Comparison of ENCODE assay signal across 8 cellular contexts in the genomic region with DNA sequence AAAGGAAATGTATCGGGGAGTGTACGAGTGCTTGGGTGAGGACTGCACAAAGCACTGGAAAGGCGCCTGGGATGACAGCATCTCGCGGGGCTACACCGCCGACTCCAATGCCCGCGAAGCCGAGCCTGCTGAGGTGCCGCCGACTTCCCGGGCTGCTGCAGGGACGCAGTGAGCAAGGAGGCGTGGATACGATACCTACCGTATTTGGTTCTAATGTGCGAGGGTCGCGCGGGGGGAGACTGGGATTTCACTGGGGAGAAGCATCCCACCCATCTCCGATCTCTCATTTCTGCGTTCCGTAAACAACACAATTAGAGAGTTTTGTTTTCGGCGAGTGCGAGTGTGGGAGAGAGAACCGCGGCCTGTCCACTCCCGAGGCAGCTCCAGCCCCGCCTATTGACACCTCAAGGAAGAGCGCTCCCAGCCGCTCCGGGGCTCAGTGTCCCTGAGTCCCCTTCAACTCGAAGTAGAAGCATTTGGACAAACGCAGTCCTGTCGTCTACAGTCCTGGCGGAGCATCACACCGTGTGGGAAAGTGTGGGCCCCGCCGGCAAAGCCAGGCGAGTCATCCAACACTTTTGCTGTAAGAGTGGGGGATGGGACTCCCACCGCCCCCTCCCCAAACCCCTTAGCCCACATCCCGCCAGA. TPM values are rescaled to one million over a fixed set of nuclear protein-coding genes. Genes with fewer than 3 reads are reported as not detected.
DNase-seq lines count a peak whose midpoint lies in the region; ATAC-seq, FAIRE-seq and TF ChIP-seq lines count a peak whose summit lies in the region.

No MANE protein-coding gene starts in this region.

- H3K4me1 ChIP-seq in BLaER1 (peaks cover 16% of the 10 kb centered on the region), endothelial cell of umbilical vein (ENCODE audit: control insufficient read depth, extremely low read depth, insufficient read depth, low read length) (peaks cover 62% of the 10 kb centered on the region), muscle layer of duodenum (ENCODE audit: control insufficient read depth in 1 of 2, insufficient read depth in 2 of 2, low read length in 2 of 2) (peaks cover 5 to 38% of the 10 kb centered on the region in 2 donors)

- CTCF ChIA-PET in endothelial cell of umbilical vein (lab: Charles Lee): interaction anchor here (0.8 to 6.3 kb wide), 20 partner anchors 80 to 800 kb away, joined by 3 to 86 read pairs (median 4); no protein-coding TSS in a partner anchor

- H3K4me2 ChIP-seq in BLaER1: peak overlapping the region; percentile 94
- peak overlapping the region; percentile 92 for H3K4me2 ChIP-seq in SU-DHL-6 (ENCODE audit: low read depth, low read length, poor library complexity, severe bottlenecking)
- H3K4me2 ChIP-seq in endothelial cell of umbilical vein (ENCODE audit: insufficient read depth, low read length): peak overlapping the region; percentile 13

- H3K9me1 ChIP-seq in endothelial cell of umbilical vein (replicated peaks; ENCODE audit: control insufficient read depth, extremely low read depth, insufficient read depth, low read length): no peaks in the 10 kb centered on the region

- dilution Hi-C loops in endothelial cell of umbilical vein (cut with MboI; ENCODE audit: extremely low pct_ligation_motif_present, low sequenced_read_pairs): no loop called here

- H2AFZ ChIP-seq in SU-DHL-6 (ENCODE audit: low read depth, low read length, severe bottlenecking) (peak overlapping the region; percentile 92), endothelial cell of umbilical vein (ENCODE audit: low read depth, low read length) (no peak overlapping the region)

- H3K4me3 ChIP-seq in BLaER1: peak overlapping the region; percentile 65
- H3K4me3 ChIP-seq in SU-DHL-6 (ENCODE audit: insufficient read depth, low read length, poor library complexity, severe bottlenecking): peak overlapping the region; percentile 64
- H3K4me3 ChIP-seq in endothelial cell of umbilical vein (replicated peaks in 1 of 3; ENCODE audit: insufficient read depth in 1 of 3, low read depth in 1 of 3, low read length in 3 of 3): peak overlapping the region; percentile 23 to 77 (median 64)
- peak overlapping the region; percentile 67 to 78 for H3K4me3 ChIP-seq in muscle layer of duodenum (ENCODE audit: low read depth in 1 of 2, low read length in 2 of 2)

- ATAC-seq in GM19025 (IDR thresholded peaks at IDR 0.05; ENCODE audit: low read depth, unreplicated experiment): peak; percentile 23
- peak; percentile 6 for ATAC-seq in HG03457 (IDR thresholded peaks at IDR 0.05; ENCODE audit: unreplicated experiment)
- no peak for ATAC-seq in HG02623 (IDR thresholded peaks at IDR 0.05; ENCODE audit: unreplicated experiment)

- no peaks in the 10 kb centered on the region for H3F3A ChIP-seq in SU-DHL-6 (ENCODE audit: insufficient read depth)

- TF ChIP-seq POLR2A in endothelial cell of umbilical vein (IDR thresholded peaks at IDR 0.05; ENCODE audit: low read depth, low read length): peak; percentile 14

- peak; percentile 42 for FAIRE-seq in endothelial cell of umbilical vein (lab: Jason Lieb, UNC)

- intact Hi-C loops in endothelial cell of umbilical vein (cut with micrococcal nuclease): loop anchor here (1.0 to 5.0 kb wide), 10 partner anchors 41 to 696 kb away; a partner anchor contains a TSS

- H3K9me3 ChIP-seq in BLaER1 (peaks cover 4% of the 10 kb centered on the region; the same call in 1 of the 2 replicates), SU-DHL-6 (ENCODE audit: insufficient read depth, low read length) (no peaks in the 10 kb centered on the region), endothelial cell of umbilical vein (replicated peaks; ENCODE audit: control insufficient read depth, insufficient read depth, low read length) (no peaks in the 10 kb centered on the region), muscle layer of duodenum (ENCODE audit: control insufficient read depth in 1 of 2, low read length in 2 of 2) (peaks cover 0 to 2% of the 10 kb centered on the region in 2 donors)

- TF ChIP-seq CTCF in SU-DHL-6 (IDR thresholded peaks at IDR 0.05; ENCODE audit: insufficient read depth, low read length, poor library complexity, severe bottlenecking): no peak
- TF ChIP-seq CTCF in endothelial cell of umbilical vein (IDR thresholded peaks at IDR 0.05; ENCODE audit: extremely low read depth in 1 of 2, insufficient read depth in 1 of 2, low read depth in 1 of 2, low read length in 2 of 2): no peak

- H3K9me2 ChIP-seq in SU-DHL-6 (replicated peaks; ENCODE audit: insufficient read depth, low read length): no peaks in the 10 kb centered on the region

- peaks cover 87% of the 10 kb centered on the region for H4K20me1 ChIP-seq in BLaER1
- no peaks in the 10 kb centered on the region for H4K20me1 ChIP-seq in SU-DHL-6 (ENCODE audit: low read depth, low read length)
- no peaks in the 10 kb centered on the region for H4K20me1 ChIP-seq in endothelial cell of umbilical vein (replicated peaks; ENCODE audit: control insufficient read depth, extremely low read depth, insufficient read depth, low read length)

- TSS peak; percentile 29 for BruUV-seq in endothelial cell of umbilical vein (replicated peaks; lab: Mats Ljungman, UMichigan)

- POLR2A ChIA-PET in endothelial cell of umbilical vein (lab: Charles Lee): interaction anchor here (0.9 to 1.6 kb wide), 3 partner anchors 153 to 514 kb away, joined by 3 to 5 read pairs (median 3); no protein-coding TSS in a partner anchor

- no peak overlapping the region for H3K9ac ChIP-seq in BLaER1
- peak overlapping the region; percentile 50 for H3K9ac ChIP-seq in SU-DHL-6 (ENCODE audit: low read length)
- H3K9ac ChIP-seq in endothelial cell of umbilical vein (replicated peaks; ENCODE audit: extremely low read depth, insufficient read depth, low read length): peak overlapping the region; percentile 87

- peak; percentile 65 for DNase-seq in endothelial cell of umbilical vein (ENCODE audit: low read depth, low spot score)
- no peak for DNase-seq in MV-4-11 (lab: John Stamatoyannopoulos, UW)

- H3K27me3 ChIP-seq in BLaER1 (peaks cover 98% of the 10 kb centered on the region), SU-DHL-6 (ENCODE audit: low read length) (no peaks in the 10 kb centered on the region), endothelial cell of umbilical vein (ENCODE audit: control insufficient read depth in 2 of 2, insufficient read depth in 2 of 2, low read length in 2 of 2) (no peaks in the 10 kb centered on the region), muscle layer of duodenum (ENCODE audit: low read depth, low read length) (peaks cover 81% of the 10 kb centered on the region)

- no peaks in the 10 kb centered on the region for H3K36me3 ChIP-seq in BLaER1
- H3K36me3 ChIP-seq in SU-DHL-6 (ENCODE audit: low read length): no peaks in the 10 kb centered on the region
- no peaks in the 10 kb centered on the region for H3K36me3 ChIP-seq in endothelial cell of umbilical vein (ENCODE audit: control insufficient read depth in 2 of 2, extremely low read depth in 1 of 2, insufficient read depth in 2 of 2, low read length in 2 of 2)
- no peaks in the 10 kb centered on the region for H3K36me3 ChIP-seq in muscle layer of duodenum (ENCODE audit: control insufficient read depth in 1 of 2, insufficient read depth in 2 of 2, low read length in 2 of 2)

- H3K79me2 ChIP-seq in SU-DHL-6 (ENCODE audit: insufficient read depth, low read length): no peaks in the 10 kb centered on the region
- peaks cover 68% of the 10 kb centered on the region for H3K79me2 ChIP-seq in endothelial cell of umbilical vein (ENCODE audit: control insufficient read depth, insufficient read depth, low read length)

- H3K27ac ChIP-seq in BLaER1 (no peak overlapping the region), SU-DHL-6 (ENCODE audit: low read depth, low read length) (no peak overlapping the region), endothelial cell of umbilical vein (ENCODE audit: insufficient read depth, low read depth, low read length) (peak overlapping the region; percentile 81), muscle layer of duodenum (ENCODE audit: low read length) (peak overlapping the region; percentile 68)

TF ChIP-seq in endothelial cell of umbilical vein, 7 proteins besides CTCF, POLR2A, EP300 and RAD21:
- no peak for TF ChIP-seq POLR2AphosphoS5 (IDR thresholded peaks at IDR 0.05; ENCODE audit: insufficient read depth, low read depth, low read length)
- TF ChIP-seq JUN (IDR thresholded peaks at IDR 0.05; ENCODE audit: borderline replicate concordance, insufficient read depth, insufficient read length, low read depth): no peak
- no peak for TF ChIP-seq GATA2 (IDR thresholded peaks at IDR 0.05; ENCODE audit: insufficient read depth, insufficient read length, low read depth, low read length)
- no peak for TF ChIP-seq MYC (IDR thresholded peaks at IDR 0.05; ENCODE audit: low read depth, low read length)
- no peak for TF ChIP-seq EZH2 (IDR thresholded peaks at IDR 0.05; ENCODE audit: borderline replicate concordance, low read depth, low read length, severe bottlenecking)

RNA-seq across cellular contexts. Expression of a gene that starts 1.8 kb away (rescaled TPM):
- 117 and 123 TPM in 2 replicates for total RNA-seq in endothelial cell of umbilical vein
- polyA plus RNA-seq in endothelial cell of umbilical vein: 24.0 and 29.0 TPM in 2 replicates
- 28.8 and 29.8 TPM in 2 replicates for polyA plus RNA-seq in endothelial cell of umbilical vein (2011; cell fraction: cytosol; rRNA removed)
- polyA plus RNA-seq in endothelial cell of umbilical vein (2011; cell fraction: nucleus; rRNA removed): 110 and 114 TPM in 2 replicates
- 52.5 and 57.5 TPM in 2 replicates for polyA plus RNA-seq in endothelial cell of umbilical vein (2012)
- polyA minus RNA-seq in endothelial cell of umbilical vein: 190 and 213 TPM in 2 replicates
- 5.3 TPM for polyA minus RNA-seq in endothelial cell of umbilical vein (2011; cell fraction: cytosol; rRNA and poly(A)+ RNA removed)
- 447 and 494 TPM in 2 replicates for polyA minus RNA-seq in endothelial cell of umbilical vein (2011; cell fraction: nucleus; rRNA and poly(A)+ RNA removed)

Comparison
In these comparisons a context has a peak if more than half of its experiments do, and no peak if none do; other contexts are left out.
1. H3K27ac ChIP-seq: peak in endothelial cell of umbilical vein (single experiment) and muscle layer of duodenum (single experiment); none in BLaER1 (single experiment) and SU-DHL-6 (single experiment).
2. H3K4me2 ChIP-seq: peak in every context shown above with its lines; median percentile 94 in BLaER1; 92 in SU-DHL-6; 13 in endothelial cell of umbilical vein.
3. Peak in every context shown above with its lines, with median percentiles within 50 percentile points of each other: H3K4me3 ChIP-seq.